ENCODE assay signal across 24 cellular contexts in genomic region chr22:45529966-45530575, GRCh38. TPM values are rescaled to one million over a fixed set of nuclear protein-coding genes. Genes with fewer than 3 reads are reported as not detected.
DNase-seq lines count a peak whose midpoint lies in the region; TF ChIP-seq lines count a peak whose summit lies in the region.
"Had no signal": no experiment of that assay in that cellular context is flagged by ENCODE, and none has a peak within 500 bp of the region (broad histone marks: within the 10 kb centered on the region; RNA-seq: fewer than 3 reads in every experiment).

No MANE protein-coding gene starts in this region.

- H3K36me3 ChIP-seq in SK-N-MC (ENCODE audit: insufficient read depth, low read length), result peaks cover 33% of the 10 kb centered on the region; the same call in 1 of the 2 replicates
- peaks cover 8% of the 10 kb centered on the region for H3K36me3 ChIP-seq in fibroblast of lung (ENCODE audit: control insufficient read depth, insufficient read depth, low read length)
- H3K36me3 ChIP-seq in osteoblast (ENCODE audit: insufficient read depth, low read length), result no peaks in the 10 kb centered on the region
- H3K36me3 ChIP-seq: cardiac muscle cell, left lung, neural progenitor cell had no signal

- H3K79me2 ChIP-seq in fibroblast of lung (ENCODE audit: control insufficient read depth, insufficient read depth, low read length) (no peaks in the 10 kb centered on the region), osteoblast (ENCODE audit: insufficient read depth, low read length) (no peaks in the 10 kb centered on the region)

- H3K9ac ChIP-seq in SK-N-MC (ENCODE audit: insufficient read length), result no peak overlapping the region
- no peak overlapping the region for H3K9ac ChIP-seq in fibroblast of lung (ENCODE audit: insufficient read depth, low read length)
- H3K9ac ChIP-seq: neural progenitor cell had no signal

- H3K4me1 ChIP-seq in fibroblast of lung (ENCODE audit: control insufficient read depth, extremely low read depth, insufficient read depth, low read length), result peaks cover 17% of the 10 kb centered on the region
- no peaks in the 10 kb centered on the region for H3K4me1 ChIP-seq in osteoblast (ENCODE audit: insufficient read depth, low read length)
- H3K4me1 ChIP-seq: left lung, neural progenitor cell had no signal

- CTCF ChIA-PET in AG04450 (lab: Charles Lee), result no interaction called here

- no peaks in the 10 kb centered on the region for H4K20me1 ChIP-seq in fibroblast of lung (ENCODE audit: control insufficient read depth, extremely low read depth, insufficient read depth, low read length)
- no peaks in the 10 kb centered on the region for H4K20me1 ChIP-seq in osteoblast (ENCODE audit: insufficient read depth, low read length)

- H2AFZ ChIP-seq in fibroblast of lung (ENCODE audit: low read length), result no peak overlapping the region
- H2AFZ ChIP-seq in osteoblast (ENCODE audit: low read length), result no peak overlapping the region
- H2AFZ ChIP-seq: neural progenitor cell had no signal

- peak overlapping the region; percentile 48 for H3K4me2 ChIP-seq in fibroblast of lung (ENCODE audit: extremely low read depth, insufficient read depth, low read length)
- H3K4me2 ChIP-seq in osteoblast (ENCODE audit: insufficient read depth, low read length), result no peak overlapping the region
- H3K4me2 ChIP-seq: neural progenitor cell had no signal

- no peaks in the 10 kb centered on the region for H3K27me3 ChIP-seq in AG04450 (ENCODE audit: control insufficient read depth, insufficient read depth, low read length)
- no peaks in the 10 kb centered on the region for H3K27me3 ChIP-seq in fibroblast of lung (ENCODE audit: control insufficient read depth, insufficient read depth, low read length)
- H3K27me3 ChIP-seq in osteoblast (ENCODE audit: insufficient read depth, low read length), result no peaks in the 10 kb centered on the region
- H3K27me3 ChIP-seq: cardiac muscle cell, left lung, neural progenitor cell had no signal

- H3K9me3 ChIP-seq in AG04450 (ENCODE audit: control insufficient read depth, insufficient read depth, low read length), result peaks cover 6% of the 10 kb centered on the region; the same call in 1 of the 2 replicates
- H3K9me3 ChIP-seq in SK-N-MC (ENCODE audit: low read depth, low read length), result no peaks in the 10 kb centered on the region
- no peaks in the 10 kb centered on the region for H3K9me3 ChIP-seq in fibroblast of lung (ENCODE audit: control insufficient read depth, insufficient read depth, low read depth, low read length)
- H3K9me3 ChIP-seq in osteoblast (ENCODE audit: low read depth, low read length), result no peaks in the 10 kb centered on the region
- H3K9me3 ChIP-seq: left lung, mucosa of descending colon had no signal

- DNase-seq in AG04450 (ENCODE audit: low read depth, low spot score), result peak; percentile 88
- no peak for DNase-seq in SK-N-MC (ENCODE audit: low read depth, low spot score)
- DNase-seq in fibroblast of lung (ENCODE audit: low read depth in 2 of 2), result peak; percentile 66 to 92
- peak; percentile 93 for DNase-seq in osteoblast (ENCODE audit: insufficient read length, low spot score, missing footprints)
- DNase-seq in NOMO-1 treated with DMSO at 0.1 percent for 48 hours (lab: John Stamatoyannopoulos, UW; ENCODE audit: unreplicated experiment), result no peak
- DNase-seq in NCI-H1105 (lab: John Stamatoyannopoulos, UW), result no peak
- DNase-seq in NCI-H2107 (lab: John Stamatoyannopoulos, UW), result no peak
- no peak for DNase-seq in activated CD4-positive, alpha-beta T cell treated with anti-CD3 and anti-CD28 coated beads, Interleukin-2, amount 50 U/mL, for 4 hours
- DNase-seq: activated CD4-positive, alpha-beta T cell treated with anti-CD3 and anti-CD28 coated beads for 48 hours; activated naive CD8-positive, alpha-beta T cell treated with anti-CD3 and anti-CD28 coated beads, Interleukin-2, amount 10 ng/mL, durations not matched to agents 7 days and 5 days; head of caudate nucleus; KBM-7; left lung; mucosa of descending colon; MV-4-11; NCI-H187; NCI-H2227 treated with DMSO at 0.1 percent for 48 hours; NCI-H774; OCI-M1; SHP77; T-helper 1 cell had no signal

- POLR2A ChIA-PET in AG04450 (lab: Yijun Ruan, JAX), result interaction anchor here (1.0 to 2.3 kb wide), 4 partner anchors 18 to 26 kb away, joined by 4 to 11 read pairs (median 10); no protein-coding TSS in a partner anchor

- H3K27ac ChIP-seq in AG04450 (ENCODE audit: low read depth, low read length) (peak overlapping the region; percentile 97), SK-N-MC (peak overlapping the region; percentile 14; the same call in 1 of the 2 replicates), fibroblast of lung (ENCODE audit: insufficient read depth, low read length) (peak overlapping the region; percentile 19), osteoblast (ENCODE audit: low read depth, low read length) (no peak overlapping the region)
- H3K27ac ChIP-seq: cardiac muscle cell, neural progenitor cell had no signal

- TF ChIP-seq CTCF in AG04450 (IDR thresholded peaks at IDR 0.05; ENCODE audit: low read depth, low read length), result no peak
- TF ChIP-seq CTCF in fibroblast of lung (conservative IDR thresholded peaks at IDR 0.05 in 1 of 2, IDR thresholded peaks at IDR 0.05 in 1 of 2; ENCODE audit: low read depth in 1 of 2, low read length in 2 of 2), result no peak
- no peak for TF ChIP-seq CTCF in osteoblast (IDR thresholded peaks at IDR 0.05; ENCODE audit: extremely low read depth, low read depth, low read length)

- H3K4me3 ChIP-seq in AG04450 (ENCODE audit: low read depth, low read length) (no peak overlapping the region), SK-N-MC (no peak overlapping the region), fibroblast of lung (replicated peaks in 1 of 4; ENCODE audit: control extremely low read depth in 1 of 4, insufficient read depth in 1 of 4, low read depth in 3 of 4, low read length in 4 of 4) (no peak overlapping the region), osteoblast (ENCODE audit: insufficient read depth, low read length) (no peak overlapping the region)
- H3K4me3 ChIP-seq: cardiac muscle cell, left lung, mucosa of descending colon, neural progenitor cell had no signal

RNA-seq across cellular contexts. Expression of gene FBLN1, which starts 27.4 kb away (rescaled TPM):
- polyA plus RNA-seq in AG04450 (2011; rRNA removed), result 241 and 314 TPM in 2 replicates
- 112 and 137 TPM in 2 replicates for polyA minus RNA-seq in AG04450 (2011; rRNA and poly(A)+ RNA removed)
- total RNA-seq in fibroblast of lung, result 209 and 270 TPM in 2 replicates
- 96.6 and 134 TPM in 2 replicates for polyA plus RNA-seq in fibroblast of lung
- polyA plus RNA-seq in fibroblast of lung (2012), result 162 and 217 TPM in 2 replicates
- polyA minus RNA-seq in fibroblast of lung (ENCODE audit: low replicate concordance), result 126 and 208 TPM in 2 replicates
- total RNA-seq in osteoblast, result 88.3 and 122 TPM in 2 replicates
- total RNA-seq: activated naive CD8-positive, alpha-beta T cell treated with anti-CD3 and anti-CD28 coated beads, Interleukin-2, amount 10 ng/mL, durations not matched to agents 7 days and 5 days; activated T-helper 2 cell treated with anti-CD3 and anti-CD28 coated beads, Interferon-gamma antibody, Interleukin-2, Interleukin-4, amounts not matched to agents 10 μg/mL and 5 μg/mL and 100 μg/mL, durations not matched to agents 14 hours and 24 hours and 36 hours had no signal

Comparison
In these comparisons a context has a peak if more than half of its experiments do, and no peak if none do; other contexts are left out.
1. DNase-seq: peak in AG04450 (single experiment), fibroblast of lung (2 of 2) and osteoblast (single experiment); none in SK-N-MC (single experiment), NOMO-1 treated with DMSO at 0.1 percent for 48 hours (single experiment), NCI-H1105 (single experiment), NCI-H2107 (single experiment) and activated CD4-positive, alpha-beta T cell treated with anti-CD3 and anti-CD28 coated beads, Interleukin-2, amount 50 U/mL, for 4 hours (0 of 2).